ENCODE assay signal across 8 cellular contexts in genomic region chr4:113278324-113278934, GRCh38.
DNase-seq lines count a peak whose midpoint lies in the region; TF ChIP-seq lines count a peak whose summit lies in the region.

No MANE protein-coding gene starts in this region.

- H3K27me3 ChIP-seq in GM23248 (replicated peaks; ENCODE audit: insufficient read depth) (no peaks in the 10 kb centered on the region), right atrium auricular region (no peaks in the 10 kb centered on the region)

- H3K4me2 ChIP-seq in GM23248 (ENCODE audit: unreplicated experiment), result no peak overlapping the region

- H4K20me1 ChIP-seq in GM23248 (ENCODE audit: insufficient read depth), result no peaks in the 10 kb centered on the region

- no peak overlapping the region for H3K9ac ChIP-seq in GM23248

- in situ Hi-C loops in GM23248 (cut with MboI) (loop anchor here (10.0 kb wide), 1 partner anchor 164 kb away; no protein-coding TSS in a partner anchor), KBM-7 (cut with MboI; ENCODE audit: low pct_unique_long_range_greater_than_20kb, low sequenced_read_pairs) (no loop called here)

- H3K27ac ChIP-seq in GM23248 (no peak overlapping the region), right atrium auricular region (no peak overlapping the region)

- H3K4me1 ChIP-seq in GM23248 (ENCODE audit: insufficient read depth) (peaks cover 15% of the 10 kb centered on the region), right atrium auricular region (peaks cover 0 to 9% of the 10 kb centered on the region in 2 donors)

- TF ChIP-seq CTCF in GM12865 (IDR thresholded peaks at IDR 0.05; ENCODE audit: insufficient read depth, low read depth, low read length, missing control alignments), result peak; percentile 84
- TF ChIP-seq CTCF in right atrium auricular region (IDR thresholded peaks at IDR 0.05), result peak; percentile 67 to 84

- H3F3A ChIP-seq in GM23248 (ENCODE audit: insufficient read depth), result peaks cover 18% of the 10 kb centered on the region

- no peaks in the 10 kb centered on the region for H3K9me2 ChIP-seq in GM23248 (ENCODE audit: insufficient read depth)

- H3K79me2 ChIP-seq in GM23248 (ENCODE audit: insufficient read depth), result no peaks in the 10 kb centered on the region

- H3K4me3 ChIP-seq in GM12865 (ENCODE audit: low read depth, low read length), result no peak overlapping the region
- no peak overlapping the region for H3K4me3 ChIP-seq in GM23248
- H3K4me3 ChIP-seq in right atrium auricular region, result no peak overlapping the region
- no peak overlapping the region for H3K4me3 ChIP-seq in skeletal muscle cell (ENCODE audit: low read depth, low read length)

- H3K9me3 ChIP-seq in GM23248 (ENCODE audit: low read depth) (no peaks in the 10 kb centered on the region), right atrium auricular region (no peaks in the 10 kb centered on the region)

- H3K36me3 ChIP-seq in GM23248 (ENCODE audit: low read depth) (no peaks in the 10 kb centered on the region), right atrium auricular region (peaks cover 18% of the 10 kb centered on the region)

- no peak overlapping the region; the same call in 1 of the 2 replicates for H2AFZ ChIP-seq in GM23248

- peak; percentile 84 for DNase-seq in GM12865 (ENCODE audit: low read depth)
- DNase-seq in GM23248, result peak; percentile 86
- peak; percentile 57 for DNase-seq in KBM-7
- peak; percentile 65 for DNase-seq in SIG-M5 treated with dmso at 0.1 percent for 504 hours (lab: John Stamatoyannopoulos, UW; ENCODE audit: unreplicated experiment)
- DNase-seq in activated naive CD4-positive, alpha-beta T cell treated with anti-CD3 and anti-CD28 coated beads, Interleukin-2, amount 50 U/mL, for 16 hours, result peak; percentile 45
- DNase-seq in right atrium auricular region (ENCODE audit: low spot score), result peak; percentile 84
- DNase-seq in skeletal muscle cell (ENCODE audit: low read depth), result peak; percentile 43
- DNase-seq in DMS79 treated with DMSO at 0.1 percent for 48 hours (lab: John Stamatoyannopoulos, UW), result no peak

- 13 to 16% methylated on average over 8 of the region's 8 CpGs for WGBS in GM23248 (ENCODE audit: low coverage in 1 of 2, low lambda C conversion rate in 2 of 2, missing lambda C conversion rate in 2 of 2), 2 experiments
